29 cellular contexts compared by ENCODE assay signal in genomic region chr1:205476648-205477047, GRCh38. TPM values are rescaled to one million over a fixed set of nuclear protein-coding genes. Genes with fewer than 3 reads are reported as not detected.
"Had no signal": no experiment of that assay in that cellular context is flagged by ENCODE, and none has a peak within 500 bp of the region (broad histone marks: within the 10 kb centered on the region; RNA-seq: fewer than 3 reads in every experiment).

No MANE protein-coding gene starts in this region.

- H3K4me1 ChIP-seq: pancreas, psoas muscle, upper lobe of right lung had no signal

- H3K4me3 ChIP-seq: left ventricle myocardium inferior, pancreas, psoas muscle, thyroid gland, upper lobe of right lung had no signal

- H3K4me3 Mint-ChIP-seq: activated CD4-positive, alpha-beta T cell treated with anti-CD3 and anti-CD28 coated beads, Interleukin-2, amount 10 ng/mL, durations not matched to agents 24 days and 14 days; activated CD8-positive, alpha-beta memory T cell treated with anti-CD3 and anti-CD28 coated beads, Interleukin-2, amount 10 ng/mL, durations not matched to agents 7 days and 5 days; activated CD8-positive, alpha-beta T cell treated with anti-CD3 and anti-CD28 coated beads for 36 hours; activated naive CD8-positive, alpha-beta T cell treated with anti-CD3 and anti-CD28 coated beads, Interleukin-2, amount 50 U/mL, for 24 hours; activated T-helper 1 cell treated with anti-CD3 and anti-CD28 coated beads, Interleukin-12 subunit alpha, Interleukin-12 subunit beta, Interleukin-2, Interleukin-4 antibody, amounts not matched to agents 30 ng/mL and 10 ng/mL and 1 ng/mL, durations not matched to agents 14 hours and 24 hours and 36 hours; brain; mesothelial cell of epicardium; natural killer cell; stimulated activated naive CD8-positive, alpha-beta T cell treated with anti-CD3 and anti-CD28 coated beads, Interleukin-15, Interleukin-2, amounts not matched to agents 100 ng/mL and 50 ng/mL, for 24 hours had no signal

- H3K36me3 Mint-ChIP-seq: brain, mesothelial cell of epicardium, natural killer cell had no signal

- ATAC-seq: activated CD4-positive, CD25-positive, alpha-beta regulatory T cell treated with anti-CD3 and anti-CD28 coated beads, Interleukin-2, amount 50 U/mL, for 24 hours; activated CD8-positive, alpha-beta memory T cell treated with anti-CD3 and anti-CD28 coated beads, Interleukin-2, amount 10 ng/mL, durations not matched to agents 7 days and 5 days; activated CD8-positive, alpha-beta T cell treated with anti-CD3 and anti-CD28 coated beads for 36 hours; activated naive CD8-positive, alpha-beta T cell treated with anti-CD3 and anti-CD28 coated beads, Interleukin-2, amount 50 U/mL, for 24 hours; natural killer cell; psoas muscle had no signal

- FAIRE-seq: pancreas had no signal

- H3K27me3 ChIP-seq: pancreas, thyroid gland had no signal

- H3K27ac Mint-ChIP-seq: activated CD4-positive, alpha-beta T cell treated with anti-CD3 and anti-CD28 coated beads, Interleukin-2, amount 10 ng/mL, durations not matched to agents 24 days and 14 days; activated CD8-positive, alpha-beta memory T cell treated with anti-CD3 and anti-CD28 coated beads, Interleukin-2, amount 10 ng/mL, durations not matched to agents 7 days and 5 days; activated CD8-positive, alpha-beta T cell treated with anti-CD3 and anti-CD28 coated beads for 36 hours; activated naive CD8-positive, alpha-beta T cell treated with anti-CD3 and anti-CD28 coated beads, Interleukin-2, amount 50 U/mL, for 24 hours; activated T-helper 1 cell treated with anti-CD3 and anti-CD28 coated beads, Interleukin-12 subunit alpha, Interleukin-12 subunit beta, Interleukin-2, Interleukin-4 antibody, amounts not matched to agents 30 ng/mL and 10 ng/mL and 1 ng/mL, durations not matched to agents 14 hours and 24 hours and 36 hours; mesothelial cell of epicardium; natural killer cell; stimulated activated naive CD8-positive, alpha-beta T cell treated with anti-CD3 and anti-CD28 coated beads, Interleukin-15, Interleukin-2, amounts not matched to agents 100 ng/mL and 50 ng/mL, for 24 hours had no signal

- H3K27ac ChIP-seq: foreskin keratinocyte, left ventricle myocardium inferior, neutrophil, psoas muscle, upper lobe of right lung had no signal

- DNase-seq: activated CD4-positive, alpha-beta T cell treated with anti-CD3 and anti-CD28 coated beads, Interleukin-2, amount 10 ng/mL, durations not matched to agents 24 days and 14 days; activated CD8-positive, alpha-beta memory T cell treated with anti-CD3 and anti-CD28 coated beads, Interleukin-2, amount 10 ng/mL, durations not matched to agents 7 days and 5 days; activated CD8-positive, alpha-beta T cell treated with anti-CD3 and anti-CD28 coated beads for 36 hours; activated gamma-delta T cell; activated naive CD4-positive, alpha-beta T cell treated with anti-CD3 and anti-CD28 coated beads, Interleukin-2, amount 50 U/mL, for 16 hours; activated naive CD8-positive, alpha-beta T cell treated with anti-CD3 and anti-CD28 coated beads, Interleukin-2, amount 50 U/mL, for 24 hours; activated T-cell treated with anti-CD3 and anti-CD28 coated beads for 4 hours; caudate nucleus; effector memory CD4-positive, alpha-beta T cell; foreskin keratinocyte; left ventricle myocardium inferior; natural killer cell; pancreas; psoas muscle; right cardiac atrium; stimulated activated CD4-positive, alpha-beta T cell treated with anti-CD3 and anti-CD28 coated beads, Interleukin-12 subunit alpha, Interleukin-12 subunit beta, amount 100 ng/mL, for 4 hours; stimulated activated CD4-positive, alpha-beta T cell treated with anti-CD3 and anti-CD28 coated beads, Interleukin-4, amount 100 ng/mL, for 4 hours; substantia nigra; thyroid gland; upper lobe of right lung had no signal

- H3K9me3 ChIP-seq: neutrophil, pancreas, psoas muscle, thyroid gland, upper lobe of right lung had no signal

- H3K36me3 ChIP-seq: left ventricle myocardium inferior, neutrophil, pancreas, thyroid gland, upper lobe of right lung had no signal

RNA-seq across cellular contexts. Expression of gene BLACAT1, which starts 20.8 kb away (rescaled TPM):
- total RNA-seq: left ventricle myocardium inferior, lung microvascular endothelial cell, psoas muscle, skeletal muscle tissue had no signal
- polyA plus RNA-seq: psoas muscle had no signal

RNA-seq across cellular contexts. Expression of gene LEMD1, which starts 54.8 kb away (rescaled TPM):
- total RNA-seq: activated T-helper 1 cell treated with anti-CD3 and anti-CD28 coated beads, Interleukin-12 subunit alpha, Interleukin-12 subunit beta, Interleukin-2, Interleukin-4 antibody, amounts not matched to agents 30 ng/mL and 10 ng/mL and 1 ng/mL, durations not matched to agents 14 hours and 24 hours and 36 hours; left ventricle myocardium inferior; lung microvascular endothelial cell; natural killer cell; psoas muscle; right cardiac atrium; skeletal muscle tissue; T-helper 2 cell treated with Interferon-gamma antibody and Interleukin-4, amounts not matched to agents 100 ng/mL and 5 ng/mL, for 36 hours had no signal
- polyA plus RNA-seq: pancreas, psoas muscle, right cardiac atrium had no signal
